ENCODE assay signal across 8 cellular contexts in genomic region chr20:23419995-23420901, GRCh38. TPM values are rescaled to one million over a fixed set of nuclear protein-coding genes. Genes with fewer than 3 reads are reported as not detected.
A peak's percentile ranks its signal among the peaks of the same experiment; 100 is the strongest.
DNase-seq lines count a peak whose midpoint lies in the region; TF ChIP-seq lines count a peak whose summit lies in the region.

No MANE protein-coding gene starts in this region.

- whole genome bisulfite sequencing in iPS DF 6.9 (ENCODE audit: insufficient coverage, insufficient read length): no CpG with 5 or more reads among the region's 58 CpGs
- 1% methylated on average over 58 of the region's 58 CpGs for WGBS in sigmoid colon, 2 donors

- H3K27ac ChIP-seq in iPS DF 6.9 (ENCODE audit: low read length): no peak overlapping the region
- H3K27ac ChIP-seq in sigmoid colon: peak overlapping the region; percentile 92 to 94 (median 92)

- no peak for TF ChIP-seq EP300 in sigmoid colon (IDR thresholded peaks at IDR 0.05)

- H3K36me3 ChIP-seq in iPS DF 6.9 (ENCODE audit: control insufficient read depth, insufficient read depth, low read length) (no peaks in the 10 kb centered on the region), sigmoid colon (no peaks in the 10 kb centered on the region)

- H3K4me3 ChIP-seq in astrocyte of the cerebellum (ENCODE audit: low read depth, low read length): peak overlapping the region; percentile 97
- peak overlapping the region; percentile 83 for H3K4me3 ChIP-seq in iPS DF 6.9 (ENCODE audit: low read length)
- peak overlapping the region; percentile 95 to 98 (median 97) for H3K4me3 ChIP-seq in sigmoid colon

- TF ChIP-seq CTCF in astrocyte of the cerebellum (IDR thresholded peaks at IDR 0.05; ENCODE audit: low read depth, low read length, missing control alignments) (no peak), sigmoid colon (IDR thresholded peaks at IDR 0.05) (no peak)

- H3K4me1 ChIP-seq in iPS DF 6.9 (ENCODE audit: control insufficient read depth, insufficient read depth, low read length): no peaks in the 10 kb centered on the region; the same call in 1 of the 2 replicates
- H3K4me1 ChIP-seq in sigmoid colon: peaks cover 0 to 44% (median 24%) of the 10 kb centered on the region in 4 donors

- intact Hi-C loops in sigmoid colon (cut with DNase I): loop anchor here (1.0 kb wide), 1 partner anchor 57 kb away; no protein-coding TSS in a partner anchor

- H3K9me3 ChIP-seq in iPS DF 6.9 (ENCODE audit: control insufficient read depth, insufficient read depth, low read length) (no peaks in the 10 kb centered on the region), sigmoid colon (no peaks in the 10 kb centered on the region)

- in situ Hi-C loops in astrocyte of the cerebellum (cut with HindIII; ENCODE audit: low sequenced_read_pairs): loop anchor here (5.0 kb wide), 1 partner anchor 43 kb away; no protein-coding TSS in a partner anchor

- TF ChIP-seq POLR2A in sigmoid colon (IDR thresholded peaks at IDR 0.05): no peak

- DNase-seq in NCI-H2029 (lab: John Stamatoyannopoulos, UW) (peak; percentile 37), NCI-H2029 treated with DMSO at 0.1 percent for 48 hours (lab: John Stamatoyannopoulos, UW) (no peak), HPDE6-E6E7 (ENCODE audit: extremely low spot score) (peak; percentile 64), T-helper 2 cell (peak; percentile 20 to 60 (median 24)), astrocyte of the cerebellum (ENCODE audit: low read depth) (no peak), iPS DF 6.9 (ENCODE audit: low read depth, low spot score) (no peak), sigmoid colon (peak; percentile 76), SK-N-DZ (ENCODE audit: low spot score) (no peak)

- H3K27me3 ChIP-seq in iPS DF 6.9 (ENCODE audit: control insufficient read depth, insufficient read depth, low read length): no peaks in the 10 kb centered on the region
- H3K27me3 ChIP-seq in sigmoid colon: no peaks in the 10 kb centered on the region

RNA-seq across cellular contexts. Expression of gene NAPB, which starts 1.0 kb away (rescaled TPM):
- 10 to 100 TPM; 14.4 to 22.9 (median 20.9) TPM for total RNA-seq in sigmoid colon
- polyA plus RNA-seq in sigmoid colon: 1 to 10 TPM; 3.9 to 6.4 (median 4.2) TPM
- 9.0 and 11.1 TPM in 2 replicates for polyA plus RNA-seq in SK-N-DZ (2014; cell fraction: cytosol; rRNA removed)
- 21.3 and 25.0 TPM in 2 replicates for polyA plus RNA-seq in SK-N-DZ (2014; cell fraction: nucleus; rRNA removed)

RNA-seq across cellular contexts. Expression of gene CSTL1, which starts 19.2 kb away (rescaled TPM):
- total RNA-seq in sigmoid colon: not detected
- polyA plus RNA-seq in sigmoid colon: not detected
- polyA plus RNA-seq in SK-N-DZ (2014; cell fraction: cytosol; rRNA removed): not detected in 2 replicates
- polyA plus RNA-seq in SK-N-DZ (2014; cell fraction: nucleus; rRNA removed): not detected in 2 replicates

RNA-seq across cellular contexts. Expression of gene CST11, which starts 32.4 kb away (rescaled TPM):
- total RNA-seq in sigmoid colon: not detected
- polyA plus RNA-seq in sigmoid colon: not detected
- not detected in 2 replicates for polyA plus RNA-seq in SK-N-DZ (2014; cell fraction: cytosol; rRNA removed)
- not detected in 2 replicates for polyA plus RNA-seq in SK-N-DZ (2014; cell fraction: nucleus; rRNA removed)

RNA-seq across cellular contexts. Expression of gene GZF1, which starts 58.3 kb away (rescaled TPM):
- 10 to 100 TPM; 13.0 to 17.5 (median 17.1) TPM for total RNA-seq in sigmoid colon
- 1 to 10 TPM; 2.4 to 6.0 (median 4.9) TPM for polyA plus RNA-seq in sigmoid colon
- 9.5 and 15.0 TPM in 2 replicates for polyA plus RNA-seq in SK-N-DZ (2014; cell fraction: cytosol; rRNA removed)
- 15.3 and 20.4 TPM in 2 replicates for polyA plus RNA-seq in SK-N-DZ (2014; cell fraction: nucleus; rRNA removed)

Comparison
In these comparisons a context has a peak if more than half of its experiments do, and no peak if none do; other contexts are left out.
1. DNase-seq: peak in NCI-H2029 (single experiment), HPDE6-E6E7 (single experiment), T-helper 2 cell (5 of 5) and sigmoid colon (single experiment); none in NCI-H2029 treated with DMSO at 0.1 percent for 48 hours (single experiment), astrocyte of the cerebellum (single experiment), iPS DF 6.9 (single experiment) and SK-N-DZ (single experiment).
2. Peak in every context shown above with its lines, with median percentiles within 50 percentile points of each other: H3K4me3 ChIP-seq.